ENCODE assay signal across 22 cellular contexts in genomic region chr10:74975758-74976157, GRCh38.
DNase-seq lines count a peak whose midpoint lies in the region; ATAC-seq and TF ChIP-seq lines count a peak whose summit lies in the region.
"Had no signal": no experiment of that assay in that cellular context is flagged by ENCODE, and none has a peak within 500 bp of the region (broad histone marks: within the 10 kb centered on the region; RNA-seq: fewer than 3 reads in every experiment).

No MANE protein-coding gene starts in this region.

- H3K27me3 ChIP-seq in A673 (replicated peaks; ENCODE audit: insufficient read depth, low read depth, low read length, poor library complexity), result no peaks in the 10 kb centered on the region
- H3K27me3 ChIP-seq in WERI-Rb-1 (ENCODE audit: insufficient read depth, low read depth, severe bottlenecking), result no peaks in the 10 kb centered on the region
- no peaks in the 10 kb centered on the region for H3K27me3 ChIP-seq in brain microvascular endothelial cell (replicated peaks)
- H3K27me3 ChIP-seq: MG63 had no signal

- peak overlapping the region; percentile 90 for H3K27ac Mint-ChIP-seq in memory B cell
- H3K27ac Mint-ChIP-seq: CD4-positive, alpha-beta T cell; HFFc6 had no signal

- DNase-seq in A673 (ENCODE audit: low spot score), result no peak
- DNase-seq in GM20000 (ENCODE audit: low spot score), result no peak
- no peak for DNase-seq in WERI-Rb-1
- DNase-seq in memory B cell (ENCODE audit: low spot score in 2 of 2), result no peak
- DNase-seq in brain microvascular endothelial cell, result no peak
- DNase-seq: Calu3; CD4-positive, alpha-beta T cell; GF-D8; H7; HFFc6; Karpas-422; MG63; NCI-H1092; NCI-H1436 treated with DMSO at 0.1 percent for 48 hours; NCI-H2081; NCI-H2171 treated with DMSO at 0.1 percent for 48 hours; NCI-H748 treated with DMSO at 0.1 percent for 48 hours; SIG-M5 had no signal

- intact Hi-C loops in A673 (cut with micrococcal nuclease; ENCODE audit: unreplicated experiment), result no loop called here

- H3K27me3 Mint-ChIP-seq in memory B cell, result no peaks in the 10 kb centered on the region
- H3K27me3 Mint-ChIP-seq: CD4-positive, alpha-beta T cell had no signal

- TF ChIP-seq CTCF in A673 (conservative IDR thresholded peaks at IDR 0.05; ENCODE audit: low read depth, low read length) (0 out of 2 replicates have a peak, but pooled peaks have one; percentile 20), GM20000 (IDR thresholded peaks at IDR 0.05; ENCODE audit: extremely low read depth, missing control alignments) (peak; percentile 3), WERI-Rb-1 (IDR thresholded peaks at IDR 0.05; ENCODE audit: low read depth, low read length) (peak; percentile 27; the same call in 1 of the 2 replicates), brain microvascular endothelial cell (IDR thresholded peaks at IDR 0.05; ENCODE audit: low read depth, low read length, missing control alignments) (no peak)

- peaks cover 27% of the 10 kb centered on the region for H3K36me3 Mint-ChIP-seq in memory B cell

- no peak overlapping the region for H3K27ac ChIP-seq in A673 (ENCODE audit: low read depth, low read length, poor library complexity, severe bottlenecking)
- H3K27ac ChIP-seq in WERI-Rb-1, result no peak overlapping the region
- no peak overlapping the region for H3K27ac ChIP-seq in brain microvascular endothelial cell
- H3K27ac ChIP-seq: RWPE1 had no signal

- POLR2A ChIA-PET in A673 (lab: Charles Lee; ENCODE audit: low non-redundant PET), result no interaction called here

- H3K4me3 ChIP-seq in A673 (ENCODE audit: low read depth, low read length, poor library complexity, severe bottlenecking), result no peak overlapping the region
- H3K4me3 ChIP-seq in WERI-Rb-1 (ENCODE audit: low read depth, low read length), result no peak overlapping the region
- H3K4me3 ChIP-seq in brain microvascular endothelial cell (ENCODE audit: low read depth, low read length), result no peak overlapping the region
- H3K4me3 ChIP-seq: MG63 had no signal

- in situ Hi-C loops in brain microvascular endothelial cell (cut with HindIII; ENCODE audit: low pct_ligation_motif_present, low sequenced_read_pairs), result no loop called here

- no peaks in the 10 kb centered on the region for H3K9me3 ChIP-seq in A673 (ENCODE audit: low read depth, low read length, poor library complexity, severe bottlenecking)
- no peaks in the 10 kb centered on the region for H3K9me3 ChIP-seq in WERI-Rb-1 (ENCODE audit: severe bottlenecking)
- H3K9me3 ChIP-seq: MG63 had no signal

- no peak overlapping the region for H3K4me3 Mint-ChIP-seq in memory B cell
- H3K4me3 Mint-ChIP-seq: CD4-positive, alpha-beta T cell; HFFc6 had no signal

- no peaks in the 10 kb centered on the region for H3K9me3 Mint-ChIP-seq in memory B cell
- H3K9me3 Mint-ChIP-seq: CD4-positive, alpha-beta T cell; HFFc6 had no signal

- H3K36me3 ChIP-seq in A673 (ENCODE audit: insufficient read depth, low read length, poor library complexity, severe bottlenecking), result no peaks in the 10 kb centered on the region
- H3K36me3 ChIP-seq in WERI-Rb-1, result peaks cover 10% of the 10 kb centered on the region
- H3K36me3 ChIP-seq in brain microvascular endothelial cell (replicated peaks), result peaks cover 14% of the 10 kb centered on the region

- peaks cover 20% of the 10 kb centered on the region for H3K4me1 Mint-ChIP-seq in memory B cell

- peaks cover 34% of the 10 kb centered on the region for H3K4me1 ChIP-seq in A673 (ENCODE audit: insufficient read depth, low read length, poor library complexity, severe bottlenecking)

- TSS peak; percentile 37 for BruUV-seq in A673 (replicated peaks; lab: Mats Ljungman, UMichigan)

- CTCF ChIA-PET in A673 (lab: Charles Lee), result interaction anchor here (0.6 kb wide), 1 partner anchor 150 kb away, joined by 5 read pairs; no protein-coding TSS in a partner anchor

- ATAC-seq in memory B cell (ENCODE audit: low read depth) (no peak), GM18520 (IDR thresholded peaks at IDR 0.05; ENCODE audit: unreplicated experiment) (no peak), GM21529 (IDR thresholded peaks at IDR 0.05; ENCODE audit: unreplicated experiment) (no peak)
- ATAC-seq: SK-N-SH treated with all-trans-retinoic acid at 6 μM for 48 hours had no signal
